8 cellular contexts compared by ENCODE assay signal in the genomic region with DNA sequence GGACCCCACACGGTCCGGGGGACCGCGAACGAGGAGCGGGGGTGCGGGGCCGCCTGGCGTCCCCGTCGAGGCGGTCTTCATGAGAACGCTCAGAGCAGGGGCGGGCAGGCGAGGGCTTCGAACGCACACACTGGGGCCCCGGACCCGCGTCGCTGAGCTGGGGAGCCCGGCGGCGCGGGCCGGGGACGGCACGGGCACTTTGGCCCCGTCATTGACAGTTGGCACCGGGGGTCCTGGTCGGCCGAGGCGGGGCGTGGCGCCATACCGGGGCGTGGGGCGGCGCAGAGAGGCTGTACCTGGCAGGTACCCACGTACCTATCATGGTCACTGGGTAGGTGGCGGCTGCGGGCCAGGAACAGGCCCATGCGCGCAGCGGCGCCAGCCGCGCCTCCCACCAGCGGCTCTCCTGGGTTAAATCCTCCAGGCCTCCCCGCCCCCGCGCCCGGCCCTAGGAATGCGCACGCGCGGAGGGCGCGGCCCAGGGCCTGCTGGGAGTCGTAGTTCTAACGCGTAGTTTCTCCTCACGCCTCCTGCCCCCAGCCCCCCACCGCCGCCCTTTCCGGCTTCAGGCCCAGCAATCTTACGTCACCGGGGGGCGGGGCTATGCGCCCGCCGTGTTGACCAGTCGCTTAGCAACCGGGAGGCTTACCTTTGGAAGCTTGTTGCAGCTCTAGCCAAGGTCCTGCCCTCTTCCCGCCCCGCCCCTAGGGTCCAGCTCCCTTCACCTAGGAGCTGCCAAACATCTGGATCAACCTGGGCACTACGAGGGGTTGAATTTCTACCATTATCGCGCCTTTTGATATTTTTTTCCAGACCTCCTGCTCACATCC. TPM values are rescaled to one million over a fixed set of nuclear protein-coding genes. Genes with fewer than 3 reads are reported as not detected.
DNase-seq lines count a peak whose midpoint lies in the region; ATAC-seq, FAIRE-seq and TF ChIP-seq lines count a peak whose summit lies in the region.

A gene (plus strand): TSS at position 628 of the 830 bp plus-strand sequence.
A gene (minus strand): TSS at position 420 of the 830 bp plus-strand sequence.

- peaks cover 11% of the 10 kb centered on the region for H3K4me1 Mint-ChIP-seq in activated CD4-positive, alpha-beta T cell treated with anti-CD3 and anti-CD28 coated beads for 36 hours

- FAIRE-seq in A549 (lab: Jason Lieb, UNC) (no peak), kidney (lab: Jason Lieb, UNC) (peak; percentile 68)

- H3K9me3 ChIP-seq in A549 = no peaks in the 10 kb centered on the region
- H3K9me3 ChIP-seq in kidney (ENCODE audit: control insufficient read depth in 1 of 2, low read length in 2 of 2) = peaks cover 0 to 3% of the 10 kb centered on the region in 2 donors

- ATAC-seq in A549 (peak; percentile 97 to 99), GM18868 (IDR thresholded peaks at IDR 0.05; ENCODE audit: unreplicated experiment) (peak; percentile 96), HG03108 (IDR thresholded peaks at IDR 0.05; ENCODE audit: unreplicated experiment) (peak; percentile 98)
- ATAC-seq in activated CD4-positive, alpha-beta T cell treated with anti-CD3 and anti-CD28 coated beads for 36 hours = peak; percentile 97

- no peak for TF ChIP-seq RAD21 in A549 (conservative IDR thresholded peaks at IDR 0.05 in 1 of 2, IDR thresholded peaks at IDR 0.05 in 1 of 2)

- H3K4me1 ChIP-seq in A549 (peaks cover 4% of the 10 kb centered on the region; the same call in 1 of the 3 replicates), kidney (ENCODE audit: control insufficient read depth in 1 of 2, insufficient read depth in 1 of 2, low read depth in 1 of 2, low read length in 2 of 2) (no peaks in the 10 kb centered on the region)

- peak within 1 kb of the TSS; percentile 34 to 80 for H3K9ac ChIP-seq in kidney (ENCODE audit: low read length in 2 of 2)

- peak within 1 kb of the TSS; percentile 84 for H3K27ac Mint-ChIP-seq in activated CD4-positive, alpha-beta T cell treated with anti-CD3 and anti-CD28 coated beads for 36 hours

- intact Hi-C loops in activated CD4-positive, alpha-beta T cell treated with anti-CD3 and anti-CD28 coated beads for 36 hours (cut with DNase I, micrococcal nuclease) = loop anchor here (1.0 to 5.0 kb wide), 4 partner anchors 685 to 1736 kb away; a partner anchor contains a TSS
- intact Hi-C loops in kidney (cut with DNase I) = no loop called here

- peak; percentile 90 for TF ChIP-seq POLR2A in A549 (IDR thresholded peaks at IDR 0.05; ENCODE audit: low read length)

- H3K4me2 ChIP-seq in A549 = peak within 1 kb of the TSS; percentile 83

- no peak for TF ChIP-seq EP300 in A549 (IDR thresholded peaks at IDR 0.05)

- H3K27ac ChIP-seq in A549 (peak within 1 kb of the TSS; percentile 86 to 97), kidney (ENCODE audit: low read depth in 2 of 2, low read length in 2 of 2) (peak within 1 kb of the TSS; percentile 90 to 91)

- peaks cover 1% of the 10 kb centered on the region for H3K36me3 Mint-ChIP-seq in activated CD4-positive, alpha-beta T cell treated with anti-CD3 and anti-CD28 coated beads for 36 hours (ENCODE audit: low read depth)

- H3K4me3 Mint-ChIP-seq in activated CD4-positive, alpha-beta T cell treated with anti-CD3 and anti-CD28 coated beads for 36 hours = peak within 1 kb of the TSS; percentile 77

- POLR2A ChIA-PET in A549 (lab: Yijun Ruan, JAX) = interaction anchor here (0.6 kb wide), 2 partner anchors 12 to 172 kb away, joined by 3 to 5 read pairs; no protein-coding TSS in a partner anchor
- POLR2A ChIA-PET in activated CD4-positive, alpha-beta T cell treated with anti-CD3 and anti-CD28 coated beads for 36 hours (lab: Charles Lee) = no interaction called here

- TF ChIP-seq CTCF in A549 (IDR thresholded peaks at IDR 0.05) = no peak
- no peak for TF ChIP-seq CTCF in choroid plexus epithelial cell (conservative IDR thresholded peaks at IDR 0.05; ENCODE audit: low read depth, low read length)
- TF ChIP-seq CTCF in kidney (IDR thresholded peaks at IDR 0.05; ENCODE audit: borderline replicate concordance, extremely low read depth, insufficient read depth) = no peak

- no peaks in the 10 kb centered on the region for H3K9me3 Mint-ChIP-seq in activated CD4-positive, alpha-beta T cell treated with anti-CD3 and anti-CD28 coated beads for 36 hours (ENCODE audit: low read depth)

- H3K36me3 ChIP-seq in kidney (ENCODE audit: control insufficient read depth in 1 of 2, insufficient read depth in 2 of 2, low read length in 2 of 2) = no peaks in the 10 kb centered on the region

- H3K4me3 ChIP-seq in A549 = peak within 1 kb of the TSS; percentile 94
- peak within 1 kb of the TSS; percentile 85 for H3K4me3 ChIP-seq in choroid plexus epithelial cell (ENCODE audit: low read depth, low read length)
- H3K4me3 ChIP-seq in kidney (ENCODE audit: low read length in 2 of 2) = peak within 1 kb of the TSS; percentile 60 to 69

- DNase-seq in A549 (ENCODE audit: low read depth in 1 of 2, low spot score in 1 of 2) (peak; percentile 80 to 96), NCI-H2227 (lab: John Stamatoyannopoulos, UW; ENCODE audit: unreplicated experiment) (peak; percentile 97), choroid plexus epithelial cell (ENCODE audit: low read depth) (peak; percentile 98), kidney (peak; percentile 100)
- peak; percentile 99 for DNase-seq in activated CD4-positive, alpha-beta T cell treated with anti-CD3 and anti-CD28 coated beads for 36 hours
- peak; percentile 96 to 98 (median 96) for DNase-seq in stimulated activated CD4-positive, alpha-beta T cell treated with anti-CD3 and anti-CD28 coated beads, Interleukin-12 subunit alpha, Interleukin-12 subunit beta, amount 100 ng/mL, for 48 hours (ENCODE audit: low read depth in 2 of 3, low spot score in 1 of 3)

- H3K27me3 Mint-ChIP-seq in activated CD4-positive, alpha-beta T cell treated with anti-CD3 and anti-CD28 coated beads for 36 hours = no peaks in the 10 kb centered on the region

- 3% methylated on average over 5 of the region's 79 CpGs for WGBS in A549 (ENCODE audit: missing lambda C conversion rate)

- CTCF ChIA-PET in A549 (lab: Yijun Ruan, JAX) = interaction anchor here (0.5 kb wide), 1 partner anchor 827 kb away, joined by 3 read pairs; no protein-coding TSS in a partner anchor
- CTCF ChIA-PET in activated CD4-positive, alpha-beta T cell treated with anti-CD3 and anti-CD28 coated beads for 36 hours (lab: Charles Lee) = interaction anchor here (0.7 kb wide), 1 partner anchor 812 kb away, joined by 5 read pairs; no protein-coding TSS in a partner anchor

TF ChIP-seq in A549, 52 proteins besides CTCF, POLR2A, EP300 and RAD21 (continues in another document):
- no peak for TF ChIP-seq POLR2AphosphoS2 (conservative IDR thresholded peaks at IDR 0.05; ENCODE audit: low read length)
- TF ChIP-seq JUN (IDR thresholded peaks at IDR 0.05) = peak in 1 of 2 experiments; percentile 68; a peak in 3 of 5 replicates
- TF ChIP-seq MAZ (IDR thresholded peaks at IDR 0.05; ENCODE audit: borderline replicate concordance, low read depth, low read length) = no peak
- TF ChIP-seq TP53 (CRISPR knock-in tag; IDR thresholded peaks at IDR 0.05) = no peak
- TF ChIP-seq, protein P1, sequence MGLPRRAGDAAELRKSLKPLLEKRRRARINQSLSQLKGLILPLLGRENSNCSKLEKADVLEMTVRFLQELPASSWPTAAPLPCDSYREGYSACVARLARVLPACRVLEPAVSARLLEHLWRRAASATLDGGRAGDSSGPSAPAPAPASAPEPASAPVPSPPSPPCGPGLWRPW (IDR thresholded peaks at IDR 0.05) = no peak
- TF ChIP-seq, protein P2, sequence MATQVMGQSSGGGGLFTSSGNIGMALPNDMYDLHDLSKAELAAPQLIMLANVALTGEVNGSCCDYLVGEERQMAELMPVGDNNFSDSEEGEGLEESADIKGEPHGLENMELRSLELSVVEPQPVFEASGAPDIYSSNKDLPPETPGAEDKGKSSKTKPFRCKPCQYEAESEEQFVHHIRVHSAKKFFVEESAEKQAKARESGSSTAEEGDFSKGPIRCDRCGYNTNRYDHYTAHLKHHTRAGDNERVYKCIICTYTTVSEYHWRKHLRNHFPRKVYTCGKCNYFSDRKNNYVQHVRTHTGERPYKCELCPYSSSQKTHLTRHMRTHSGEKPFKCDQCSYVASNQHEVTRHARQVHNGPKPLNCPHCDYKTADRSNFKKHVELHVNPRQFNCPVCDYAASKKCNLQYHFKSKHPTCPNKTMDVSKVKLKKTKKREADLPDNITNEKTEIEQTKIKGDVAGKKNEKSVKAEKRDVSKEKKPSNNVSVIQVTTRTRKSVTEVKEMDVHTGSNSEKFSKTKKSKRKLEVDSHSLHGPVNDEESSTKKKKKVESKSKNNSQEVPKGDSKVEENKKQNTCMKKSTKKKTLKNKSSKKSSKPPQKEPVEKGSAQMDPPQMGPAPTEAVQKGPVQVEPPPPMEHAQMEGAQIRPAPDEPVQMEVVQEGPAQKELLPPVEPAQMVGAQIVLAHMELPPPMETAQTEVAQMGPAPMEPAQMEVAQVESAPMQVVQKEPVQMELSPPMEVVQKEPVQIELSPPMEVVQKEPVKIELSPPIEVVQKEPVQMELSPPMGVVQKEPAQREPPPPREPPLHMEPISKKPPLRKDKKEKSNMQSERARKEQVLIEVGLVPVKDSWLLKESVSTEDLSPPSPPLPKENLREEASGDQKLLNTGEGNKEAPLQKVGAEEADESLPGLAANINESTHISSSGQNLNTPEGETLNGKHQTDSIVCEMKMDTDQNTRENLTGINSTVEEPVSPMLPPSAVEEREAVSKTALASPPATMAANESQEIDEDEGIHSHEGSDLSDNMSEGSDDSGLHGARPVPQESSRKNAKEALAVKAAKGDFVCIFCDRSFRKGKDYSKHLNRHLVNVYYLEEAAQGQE (IDR thresholded peaks at IDR 0.05) = no peak
- no peak for TF ChIP-seq ZSCAN20 (CRISPR knock-in tag; IDR thresholded peaks at IDR 0.05)
- no peak for TF ChIP-seq HEYL (CRISPR knock-in tag; IDR thresholded peaks at IDR 0.05)

RNA-seq across cellular contexts. Expression of the first gene that starts in this region (rescaled TPM):
- 0.08 and 0.30 TPM in 2 replicates for polyA plus RNA-seq in A549 (2011; rRNA removed)
- polyA plus RNA-seq in A549 (2012; cell fraction: cytosol; rRNA removed) = not detected in 2 replicates
- polyA plus RNA-seq in A549 (2012; cell fraction: nucleus; rRNA removed) = not detected in 2 replicates
- 0.14 TPM in 1 of 3 replicates, not detected in the others for polyA plus RNA-seq in A549 (2017; fragmentation: RNase III; extraction: RNeasy Plus Mini Kit Qiagen cat#74134 plus additional on column Dnase treatment)
- not detected in 2 replicates for polyA minus RNA-seq in A549 (2011; rRNA and poly(A)+ RNA removed)
- not detected for total RNA-seq in activated CD4-positive, alpha-beta T cell treated with anti-CD3 and anti-CD28 coated beads for 36 hours
- total RNA-seq in kidney = 7.4 TPM
- polyA plus RNA-seq in kidney (ENCODE audit: insufficient read depth, low read depth, low replicate concordance) = 20.0 TPM

RNA-seq across cellular contexts. Expression of the second gene that starts in this region (rescaled TPM):
- 0.13 and 0.36 TPM in 2 replicates for polyA plus RNA-seq in A549 (2011; rRNA removed)
- 0.01 and 0.04 TPM in 2 replicates for polyA plus RNA-seq in A549 (2012; cell fraction: cytosol; rRNA removed)
- polyA plus RNA-seq in A549 (2012; cell fraction: nucleus; rRNA removed) = 0.04 and 0.06 TPM in 2 replicates
- 0.07 to 0.39 TPM (median 0.33 TPM) in 3 replicates for polyA plus RNA-seq in A549 (2017; fragmentation: RNase III; extraction: RNeasy Plus Mini Kit Qiagen cat#74134 plus additional on column Dnase treatment)
- polyA minus RNA-seq in A549 (2011; rRNA and poly(A)+ RNA removed) = 0.63 and 1.6 TPM in 2 replicates
- total RNA-seq in activated CD4-positive, alpha-beta T cell treated with anti-CD3 and anti-CD28 coated beads for 36 hours = under 1 TPM; 0.56 to 0.87 TPM
- 10.4 TPM for total RNA-seq in kidney
- polyA plus RNA-seq in kidney (ENCODE audit: insufficient read depth, low read depth, low replicate concordance) = 8.6 TPM

Comparison
In these comparisons a context has a peak if more than half of its experiments do, and no peak if none do; other contexts are left out.
1. Peak in every context shown above with its lines: DNase-seq, ATAC-seq, H3K4me3 ChIP-seq and H3K27ac ChIP-seq.
2. RNA of the first gene that starts in this region (polyA plus RNA-seq): 20.0 TPM in kidney (single experiment); 0.08 to 0.30 TPM in A549; every median in the first group is over 10 times any median in the second.
3. Peak in DNase-seq and ATAC-seq in activated CD4-positive, alpha-beta T cell treated with anti-CD3 and anti-CD28 coated beads for 36 hours; RNA of the genes that start here not detected or under 1 TPM.